In genomic region chr1:34696230-34696629, GRCh38 we compare ENCODE assay signal across 17 cellular contexts. TPM values are rescaled to one million over a fixed set of nuclear protein-coding genes. Genes with fewer than 3 reads are reported as not detected.
DNase-seq lines count a peak whose midpoint lies in the region; ATAC-seq and TF ChIP-seq lines count a peak whose summit lies in the region.
"Had no signal": no experiment of that assay in that cellular context is flagged by ENCODE, and none has a peak within 500 bp of the region (broad histone marks: within the 10 kb centered on the region; RNA-seq: fewer than 3 reads in every experiment).

No MANE protein-coding gene starts in this region.

- TF ChIP-seq CTCF in BE2C (IDR thresholded peaks at IDR 0.05; ENCODE audit: low read depth, low read length) (peak; percentile 35; the same call in 1 of the 2 replicates), kidney epithelial cell (IDR thresholded peaks at IDR 0.05; ENCODE audit: insufficient read depth, low read length, poor library complexity, severe bottlenecking) (peak; percentile 4)

- DNase-seq in BE2C (peak; percentile 55), H7 (peak; percentile 36), SW480 (ENCODE audit: low spot score) (peak; percentile 27), kidney epithelial cell (ENCODE audit: low read depth) (no peak), NCI-H187 treated with DMSO at 0.1 percent for 48 hours (lab: John Stamatoyannopoulos, UW) (no peak), NAMALWA (ENCODE audit: low spot score) (no peak)
- DNase-seq: activated CD4-positive, alpha-beta T cell treated with anti-CD3 and anti-CD28 coated beads, Interleukin-2, amount 50 U/mL, for 1 hour; IMR-90; NCI-H1417 treated with DMSO at 0.1 percent for 48 hours; sigmoid colon; stimulated activated CD4-positive, alpha-beta T cell treated with anti-CD3 and anti-CD28 coated beads, Interleukin-4, amount 100 ng/mL, for 4 hours; upper lobe of left lung had no signal

- H3K27me3 ChIP-seq in BE2C (no peaks in the 10 kb centered on the region), H7 (ENCODE audit: control insufficient read depth, insufficient read depth, low read length) (no peaks in the 10 kb centered on the region), kidney epithelial cell (ENCODE audit: control insufficient read depth, insufficient read depth, low read length) (no peaks in the 10 kb centered on the region)
- H3K27me3 ChIP-seq: upper lobe of left lung had no signal

- H3K4me1 ChIP-seq in BE2C, result no peaks in the 10 kb centered on the region
- H3K4me1 ChIP-seq: sigmoid colon, upper lobe of left lung had no signal

- H3K36me3 ChIP-seq in BE2C (no peaks in the 10 kb centered on the region), H7 (replicated peaks; ENCODE audit: control insufficient read depth, insufficient read depth, low read length) (no peaks in the 10 kb centered on the region), kidney epithelial cell (ENCODE audit: control insufficient read depth, insufficient read depth, low read length) (no peaks in the 10 kb centered on the region)
- H3K36me3 ChIP-seq: sigmoid colon, upper lobe of left lung had no signal

- H3K4me3 ChIP-seq in BE2C (ENCODE audit: low read depth, low read length) (no peak overlapping the region), H7 (ENCODE audit: insufficient read depth, low read depth, low read length) (no peak overlapping the region), kidney epithelial cell (ENCODE audit: low read depth, low read length) (no peak overlapping the region)
- H3K4me3 ChIP-seq: lung, sigmoid colon, upper lobe of left lung had no signal

- no peak for ATAC-seq in HG03095 (IDR thresholded peaks at IDR 0.05; ENCODE audit: unreplicated experiment)
- ATAC-seq: CD8-positive, alpha-beta T cell; stimulated activated effector memory CD8-positive, alpha-beta T cell treated with anti-CD3 and anti-CD28 coated beads, Interleukin-12 subunit alpha, Interleukin-12 subunit beta, amount 100 ng/mL, for 72 hours had no signal

- no peaks in the 10 kb centered on the region for H3K9me3 ChIP-seq in BE2C
- H3K9me3 ChIP-seq: sigmoid colon, upper lobe of left lung had no signal

RNA-seq across cellular contexts. Expression of gene GJB5, which starts 58.6 kb away (rescaled TPM):
- polyA plus RNA-seq in BE2C (2012; ENCODE audit: insufficient read depth, insufficient read length, low read depth), result 0.43 TPM
- 0.48 TPM in 1 of 2 replicates, not detected in the other for total RNA-seq in H7 (2014; rRNA removed; shearing (Covaris generic))
- total RNA-seq in kidney epithelial cell, result 0.27 TPM in 1 of 2 replicates, not detected in the other
- total RNA-seq: CD8-positive, alpha-beta T cell; IMR-90; sigmoid colon had no signal
- polyA plus RNA-seq: neural cell had no signal

Comparison
In these comparisons a context has a peak if more than half of its experiments do, and no peak if none do; other contexts are left out.
1. DNase-seq: peak in BE2C (single experiment), H7 (single experiment) and SW480 (single experiment); none in kidney epithelial cell (single experiment), NCI-H187 treated with DMSO at 0.1 percent for 48 hours (single experiment) and NAMALWA (single experiment).